Comparison of ENCODE assay signal across 1 cellular context in the genomic region with DNA sequence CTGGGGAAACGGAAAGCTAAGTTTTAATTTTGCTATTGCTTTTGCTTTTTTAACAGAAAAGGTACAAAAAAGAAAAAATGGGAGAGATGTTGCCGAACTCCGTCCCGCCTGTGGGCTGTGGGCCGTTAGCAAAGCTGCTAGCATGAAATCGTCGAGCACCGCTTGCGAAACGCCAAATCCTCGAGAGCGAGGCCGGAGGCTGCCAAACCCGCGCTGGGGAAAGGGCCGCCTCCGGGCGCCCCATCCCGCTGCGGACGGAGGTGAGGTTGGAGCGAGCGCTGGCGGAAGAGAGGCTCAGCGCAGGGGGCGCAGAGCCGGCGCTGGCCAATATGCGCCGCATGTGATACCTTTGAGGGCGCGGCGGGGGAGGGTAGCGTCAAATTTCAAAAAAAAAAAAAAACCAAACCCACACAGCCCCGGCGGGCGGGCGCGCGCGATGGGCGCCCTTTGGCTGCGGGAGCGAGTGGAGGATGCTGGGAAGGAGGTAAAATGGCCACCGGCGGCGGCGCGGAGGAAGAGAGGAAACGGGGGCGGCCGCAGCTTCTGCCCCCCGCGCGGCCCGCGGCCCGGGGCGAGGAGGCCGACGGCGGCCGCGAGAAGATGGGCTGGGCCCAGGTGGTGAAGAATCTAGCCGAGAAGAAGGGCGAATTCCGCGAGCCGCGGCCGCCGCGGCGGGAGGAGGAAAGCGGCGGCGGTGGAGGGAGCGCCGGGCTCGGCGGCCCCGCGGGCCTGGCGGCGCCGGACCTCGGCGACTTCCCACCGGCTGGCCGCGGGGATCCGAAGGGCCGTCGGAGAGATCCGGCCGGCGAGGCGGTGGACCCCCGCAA.
TF ChIP-seq lines count a peak whose summit lies in the region.

A gene with protein sequence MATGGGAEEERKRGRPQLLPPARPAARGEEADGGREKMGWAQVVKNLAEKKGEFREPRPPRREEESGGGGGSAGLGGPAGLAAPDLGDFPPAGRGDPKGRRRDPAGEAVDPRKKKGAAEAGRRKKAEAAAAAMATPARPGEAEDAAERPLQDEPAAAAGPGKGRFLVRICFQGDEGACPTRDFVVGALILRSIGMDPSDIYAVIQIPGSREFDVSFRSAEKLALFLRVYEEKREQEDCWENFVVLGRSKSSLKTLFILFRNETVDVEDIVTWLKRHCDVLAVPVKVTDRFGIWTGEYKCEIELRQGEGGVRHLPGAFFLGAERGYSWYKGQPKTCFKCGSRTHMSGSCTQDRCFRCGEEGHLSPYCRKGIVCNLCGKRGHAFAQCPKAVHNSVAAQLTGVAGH (plus strand): TSS at position 473 of the 827 bp plus-strand sequence. CDS start 17 bp downstream, at position 490.

TF ChIP-seq in HepG2, 621 proteins besides CTCF, POLR2A, EP300 and RAD21 (continued from another document and continues in another):
- TF ChIP-seq, protein P1, sequence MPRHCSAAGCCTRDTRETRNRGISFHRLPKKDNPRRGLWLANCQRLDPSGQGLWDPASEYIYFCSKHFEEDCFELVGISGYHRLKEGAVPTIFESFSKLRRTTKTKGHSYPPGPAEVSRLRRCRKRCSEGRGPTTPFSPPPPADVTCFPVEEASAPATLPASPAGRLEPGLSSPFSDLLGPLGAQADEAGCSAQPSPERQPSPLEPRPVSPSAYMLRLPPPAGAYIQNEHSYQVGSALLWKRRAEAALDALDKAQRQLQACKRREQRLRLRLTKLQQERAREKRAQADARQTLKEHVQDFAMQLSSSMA (CRISPR knock-in tag; IDR thresholded peaks at IDR 0.05): peak; percentile 99
- TF ChIP-seq, protein P2, sequence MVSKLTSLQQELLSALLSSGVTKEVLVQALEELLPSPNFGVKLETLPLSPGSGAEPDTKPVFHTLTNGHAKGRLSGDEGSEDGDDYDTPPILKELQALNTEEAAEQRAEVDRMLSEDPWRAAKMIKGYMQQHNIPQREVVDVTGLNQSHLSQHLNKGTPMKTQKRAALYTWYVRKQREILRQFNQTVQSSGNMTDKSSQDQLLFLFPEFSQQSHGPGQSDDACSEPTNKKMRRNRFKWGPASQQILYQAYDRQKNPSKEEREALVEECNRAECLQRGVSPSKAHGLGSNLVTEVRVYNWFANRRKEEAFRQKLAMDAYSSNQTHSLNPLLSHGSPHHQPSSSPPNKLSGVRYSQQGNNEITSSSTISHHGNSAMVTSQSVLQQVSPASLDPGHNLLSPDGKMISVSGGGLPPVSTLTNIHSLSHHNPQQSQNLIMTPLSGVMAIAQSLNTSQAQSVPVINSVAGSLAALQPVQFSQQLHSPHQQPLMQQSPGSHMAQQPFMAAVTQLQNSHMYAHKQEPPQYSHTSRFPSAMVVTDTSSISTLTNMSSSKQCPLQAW (CRISPR knock-in tag; IDR thresholded peaks at IDR 0.05): peak; percentile 99
- TF ChIP-seq MAFG (CRISPR knock-in tag; IDR thresholded peaks at IDR 0.05): 0 out of 2 replicates have a peak, but pooled peaks have one; percentile 48
- TF ChIP-seq, protein P3, sequence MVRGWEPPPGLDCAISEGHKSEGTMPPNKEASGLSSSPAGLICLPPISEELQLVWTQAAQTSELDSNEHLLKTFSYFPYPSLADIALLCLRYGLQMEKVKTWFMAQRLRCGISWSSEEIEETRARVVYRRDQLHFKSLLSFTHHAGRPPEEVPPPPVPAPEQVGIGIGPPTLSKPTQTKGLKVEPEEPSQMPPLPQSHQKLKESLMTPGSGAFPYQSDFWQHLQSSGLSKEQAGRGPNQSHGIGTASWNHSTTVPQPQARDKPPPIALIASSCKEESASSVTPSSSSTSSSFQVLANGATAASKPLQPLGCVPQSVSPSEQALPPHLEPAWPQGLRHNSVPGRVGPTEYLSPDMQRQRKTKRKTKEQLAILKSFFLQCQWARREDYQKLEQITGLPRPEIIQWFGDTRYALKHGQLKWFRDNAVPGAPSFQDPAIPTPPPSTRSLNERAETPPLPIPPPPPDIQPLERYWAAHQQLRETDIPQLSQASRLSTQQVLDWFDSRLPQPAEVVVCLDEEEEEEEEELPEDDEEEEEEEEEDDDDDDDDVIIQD (CRISPR knock-in tag; IDR thresholded peaks at IDR 0.05; ENCODE audit: low read depth): peak; percentile 94
- peak; percentile 76; the same call in 1 of the 2 replicates for TF ChIP-seq HNRNPL (IDR thresholded peaks at IDR 0.05; ENCODE audit: low read depth, low read length)
- TF ChIP-seq ZMYM2 (CRISPR knock-in tag; IDR thresholded peaks at IDR 0.05): peak; percentile 89; the same call in 1 of the 2 replicates
- peak; percentile 99 for TF ChIP-seq ZNF232 (CRISPR knock-in tag; IDR thresholded peaks at IDR 0.05; ENCODE audit: borderline replicate concordance)
- TF ChIP-seq MIER3 (CRISPR knock-in tag; IDR thresholded peaks at IDR 0.05; ENCODE audit: borderline replicate concordance): peak; percentile 92; the same call in 1 of the 2 replicates
- peak; percentile 63 for TF ChIP-seq ZNF121 (CRISPR knock-in tag; IDR thresholded peaks at IDR 0.05)
- TF ChIP-seq CREB1 (IDR thresholded peaks at IDR 0.05): peak; percentile 77
- TF ChIP-seq CREB1 (CRISPR knock-in tag; IDR thresholded peaks at IDR 0.05): no peak
- TF ChIP-seq, protein P4, sequence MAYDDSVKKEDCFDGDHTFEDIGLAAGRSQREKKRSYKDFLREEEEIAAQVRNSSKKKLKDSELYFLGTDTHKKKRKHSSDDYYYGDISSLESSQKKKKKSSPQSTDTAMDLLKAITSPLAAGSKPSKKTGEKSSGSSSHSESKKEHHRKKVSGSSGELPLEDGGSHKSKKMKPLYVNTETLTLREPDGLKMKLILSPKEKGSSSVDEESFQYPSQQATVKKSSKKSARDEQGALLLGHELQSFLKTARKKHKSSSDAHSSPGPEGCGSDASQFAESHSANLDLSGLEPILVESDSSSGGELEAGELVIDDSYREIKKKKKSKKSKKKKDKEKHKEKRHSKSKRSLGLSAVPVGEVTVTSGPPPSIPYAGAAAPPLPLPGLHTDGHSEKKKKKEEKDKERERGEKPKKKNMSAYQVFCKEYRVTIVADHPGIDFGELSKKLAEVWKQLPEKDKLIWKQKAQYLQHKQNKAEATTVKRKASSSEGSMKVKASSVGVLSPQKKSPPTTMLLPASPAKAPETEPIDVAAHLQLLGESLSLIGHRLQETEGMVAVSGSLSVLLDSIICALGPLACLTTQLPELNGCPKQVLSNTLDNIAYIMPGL (CRISPR knock-in tag; IDR thresholded peaks at IDR 0.05; ENCODE audit: borderline replicate concordance in 1 of 2, low read depth in 1 of 2): peak; percentile 68 to 98; a peak in 3 of 4 replicates
- peak; percentile 99 for TF ChIP-seq KDM5B (CRISPR knock-in tag; IDR thresholded peaks at IDR 0.05; ENCODE audit: borderline replicate concordance)
- TF ChIP-seq, protein P5, sequence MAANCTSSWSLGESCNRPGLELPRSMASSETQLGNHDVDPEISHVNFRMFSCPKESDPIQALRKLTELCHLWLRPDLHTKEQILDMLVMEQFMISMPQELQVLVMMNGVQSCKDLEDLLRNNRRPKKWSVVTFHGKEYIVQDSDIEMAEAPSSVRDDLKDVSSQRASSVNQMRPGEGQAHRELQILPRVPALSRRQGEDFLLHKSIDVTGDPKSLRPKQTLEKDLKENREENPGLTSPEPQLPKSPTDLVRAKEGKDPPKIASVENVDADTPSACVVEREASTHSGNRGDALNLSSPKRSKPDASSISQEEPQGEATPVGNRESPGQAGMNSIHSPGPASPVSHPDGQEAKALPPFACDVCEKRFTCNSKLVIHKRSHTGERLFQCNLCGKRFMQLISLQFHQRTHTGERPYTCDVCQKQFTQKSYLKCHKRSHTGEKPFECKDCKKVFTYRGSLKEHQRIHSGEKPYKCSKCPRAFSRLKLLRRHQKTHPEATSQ (CRISPR knock-in tag; IDR thresholded peaks at IDR 0.05; ENCODE audit: borderline replicate concordance): peak; percentile 93
- TF ChIP-seq SRY (CRISPR knock-in tag; IDR thresholded peaks at IDR 0.05): peak; percentile 92
- TF ChIP-seq TP53 (CRISPR knock-in tag; conservative IDR thresholded peaks at IDR 0.05): peak; percentile 94
- peak; percentile 95 for TF ChIP-seq KMT2B (CRISPR knock-in tag; IDR thresholded peaks at IDR 0.05)
- no peak for TF ChIP-seq ZFYVE20 (CRISPR knock-in tag; IDR thresholded peaks at IDR 0.05; ENCODE audit: borderline replicate concordance, low read depth)
- TF ChIP-seq SIN3B (IDR thresholded peaks at IDR 0.05; ENCODE audit: low read length): peak; percentile 18
- no peak for TF ChIP-seq EHMT2 (IDR thresholded peaks at IDR 0.05; ENCODE audit: borderline replicate concordance, low read depth, low read length)
- no peak for TF ChIP-seq EZH2 (conservative IDR thresholded peaks at IDR 0.05; ENCODE audit: low read depth, low read length)
- TF ChIP-seq ISL2 (CRISPR knock-in tag; IDR thresholded peaks at IDR 0.05): peak; percentile 95
- peak; percentile 98 for TF ChIP-seq POLR2G (IDR thresholded peaks at IDR 0.05; ENCODE audit: low read depth, low read length)
- TF ChIP-seq, protein P6, sequence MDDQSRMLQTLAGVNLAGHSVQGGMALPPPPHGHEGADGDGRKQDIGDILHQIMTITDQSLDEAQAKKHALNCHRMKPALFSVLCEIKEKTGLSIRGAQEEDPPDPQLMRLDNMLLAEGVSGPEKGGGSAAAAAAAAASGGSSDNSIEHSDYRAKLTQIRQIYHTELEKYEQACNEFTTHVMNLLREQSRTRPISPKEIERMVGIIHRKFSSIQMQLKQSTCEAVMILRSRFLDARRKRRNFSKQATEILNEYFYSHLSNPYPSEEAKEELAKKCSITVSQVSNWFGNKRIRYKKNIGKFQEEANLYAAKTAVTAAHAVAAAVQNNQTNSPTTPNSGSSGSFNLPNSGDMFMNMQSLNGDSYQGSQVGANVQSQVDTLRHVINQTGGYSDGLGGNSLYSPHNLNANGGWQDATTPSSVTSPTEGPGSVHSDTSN (CRISPR knock-in tag; IDR thresholded peaks at IDR 0.05; ENCODE audit: borderline replicate concordance): peak; percentile 75; the same call in 1 of the 2 replicates
- TF ChIP-seq ZNF672 (CRISPR knock-in tag; IDR thresholded peaks at IDR 0.05): no peak
- TF ChIP-seq ZNF562 (CRISPR knock-in tag; IDR thresholded peaks at IDR 0.05; ENCODE audit: borderline replicate concordance): peak; percentile 75; the same call in 1 of the 2 replicates
- TF ChIP-seq, protein P7, sequence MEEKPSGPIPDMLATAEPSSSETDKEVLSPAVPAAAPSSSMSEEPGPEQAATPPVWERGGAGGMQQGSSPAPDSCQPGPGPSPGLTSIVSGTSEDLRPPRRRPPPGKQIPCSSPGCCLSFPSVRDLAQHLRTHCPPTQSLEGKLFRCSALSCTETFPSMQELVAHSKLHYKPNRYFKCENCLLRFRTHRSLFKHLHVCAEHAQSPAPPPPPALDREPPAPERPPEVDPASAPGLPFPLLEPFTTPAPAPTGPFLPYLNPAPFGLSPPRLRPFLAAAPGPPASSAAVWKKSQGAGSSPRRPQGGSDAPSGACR (CRISPR knock-in tag; IDR thresholded peaks at IDR 0.05): no peak; the same call in 1 of the 2 replicates
- TF ChIP-seq PLRG1 (conservative IDR thresholded peaks at IDR 0.05): no peak
- peak; percentile 46; the same call in 1 of the 2 replicates for TF ChIP-seq ZNF782 (CRISPR knock-in tag; IDR thresholded peaks at IDR 0.05; ENCODE audit: borderline replicate concordance)
- TF ChIP-seq PHF21A (CRISPR knock-in tag; IDR thresholded peaks at IDR 0.05): peak; percentile 100
- TF ChIP-seq ISX (CRISPR knock-in tag; conservative IDR thresholded peaks at IDR 0.05): peak; percentile 91
- TF ChIP-seq MED13 (CRISPR knock-in tag; IDR thresholded peaks at IDR 0.05): peak; percentile 96; the same call in 1 of the 2 replicates
- TF ChIP-seq, protein P8, sequence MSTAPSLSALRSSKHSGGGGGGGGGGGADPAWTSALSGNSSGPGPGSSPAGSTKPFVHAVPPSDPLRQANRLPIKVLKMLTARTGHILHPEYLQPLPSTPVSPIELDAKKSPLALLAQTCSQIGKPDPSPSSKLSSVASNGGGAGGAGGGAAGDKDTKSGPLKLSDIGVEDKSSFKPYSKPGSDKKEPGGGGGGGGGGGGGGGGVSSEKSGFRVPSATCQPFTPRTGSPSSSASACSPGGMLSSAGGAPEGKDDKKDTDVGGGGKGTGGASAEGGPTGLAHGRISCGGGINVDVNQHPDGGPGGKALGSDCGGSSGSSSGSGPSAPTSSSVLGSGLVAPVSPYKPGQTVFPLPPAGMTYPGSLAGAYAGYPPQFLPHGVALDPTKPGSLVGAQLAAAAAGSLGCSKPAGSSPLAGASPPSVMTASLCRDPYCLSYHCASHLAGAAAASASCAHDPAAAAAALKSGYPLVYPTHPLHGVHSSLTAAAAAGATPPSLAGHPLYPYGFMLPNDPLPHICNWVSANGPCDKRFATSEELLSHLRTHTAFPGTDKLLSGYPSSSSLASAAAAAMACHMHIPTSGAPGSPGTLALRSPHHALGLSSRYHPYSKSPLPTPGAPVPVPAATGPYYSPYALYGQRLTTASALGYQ (CRISPR knock-in tag; IDR thresholded peaks at IDR 0.05): peak; percentile 96
- TF ChIP-seq, protein P9, sequence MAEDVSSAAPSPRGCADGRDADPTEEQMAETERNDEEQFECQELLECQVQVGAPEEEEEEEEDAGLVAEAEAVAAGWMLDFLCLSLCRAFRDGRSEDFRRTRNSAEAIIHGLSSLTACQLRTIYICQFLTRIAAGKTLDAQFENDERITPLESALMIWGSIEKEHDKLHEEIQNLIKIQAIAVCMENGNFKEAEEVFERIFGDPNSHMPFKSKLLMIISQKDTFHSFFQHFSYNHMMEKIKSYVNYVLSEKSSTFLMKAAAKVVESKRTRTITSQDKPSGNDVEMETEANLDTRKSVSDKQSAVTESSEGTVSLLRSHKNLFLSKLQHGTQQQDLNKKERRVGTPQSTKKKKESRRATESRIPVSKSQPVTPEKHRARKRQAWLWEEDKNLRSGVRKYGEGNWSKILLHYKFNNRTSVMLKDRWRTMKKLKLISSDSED (CRISPR knock-in tag; IDR thresholded peaks at IDR 0.05): peak; percentile 16; the same call in 1 of the 2 replicates
- TF ChIP-seq RXRB (CRISPR knock-in tag; IDR thresholded peaks at IDR 0.05; ENCODE audit: borderline replicate concordance): peak; percentile 91
- no peak for TF ChIP-seq TOPORS (CRISPR knock-in tag; IDR thresholded peaks at IDR 0.05)
- TF ChIP-seq, protein P10, sequence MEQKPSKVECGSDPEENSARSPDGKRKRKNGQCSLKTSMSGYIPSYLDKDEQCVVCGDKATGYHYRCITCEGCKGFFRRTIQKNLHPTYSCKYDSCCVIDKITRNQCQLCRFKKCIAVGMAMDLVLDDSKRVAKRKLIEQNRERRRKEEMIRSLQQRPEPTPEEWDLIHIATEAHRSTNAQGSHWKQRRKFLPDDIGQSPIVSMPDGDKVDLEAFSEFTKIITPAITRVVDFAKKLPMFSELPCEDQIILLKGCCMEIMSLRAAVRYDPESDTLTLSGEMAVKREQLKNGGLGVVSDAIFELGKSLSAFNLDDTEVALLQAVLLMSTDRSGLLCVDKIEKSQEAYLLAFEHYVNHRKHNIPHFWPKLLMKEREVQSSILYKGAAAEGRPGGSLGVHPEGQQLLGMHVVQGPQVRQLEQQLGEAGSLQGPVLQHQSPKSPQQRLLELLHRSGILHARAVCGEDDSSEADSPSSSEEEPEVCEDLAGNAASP (CRISPR knock-in tag; IDR thresholded peaks at IDR 0.05; ENCODE audit: borderline replicate concordance): peak; percentile 95
- TF ChIP-seq GABPA (IDR thresholded peaks at IDR 0.05; ENCODE audit: low read depth, low read length): peak; percentile 31
- peak; percentile 77 for TF ChIP-seq GABPA (CRISPR knock-in tag; IDR thresholded peaks at IDR 0.05; ENCODE audit: low read depth)
